In genomic region chrX:153276049-153276448, GRCh38 we compare ENCODE assay signal across 12 cellular contexts. TPM values are rescaled to one million over a fixed set of nuclear protein-coding genes. Genes with fewer than 3 reads are reported as not detected.
"Had no signal": no experiment of that assay in that cellular context is flagged by ENCODE, and none has a peak within 500 bp of the region (broad histone marks: within the 10 kb centered on the region; RNA-seq: fewer than 3 reads in every experiment).

No MANE protein-coding gene starts in this region.

RNA-seq across cellular contexts. Expression of gene PNMA6F, which starts 45.5 kb away (rescaled TPM):
- total RNA-seq: stomach, subcutaneous adipose tissue, suprapubic skin, thoracic aorta, thyroid gland, transverse colon, upper lobe of left lung, upper lobe of right lung, ureter, urinary bladder, uterus, vagina had no signal
- polyA plus RNA-seq: stomach, urinary bladder had no signal
